ENCODE assay signal across 16 cellular contexts in genomic region chr9:68894502-68894901, GRCh38.
DNase-seq lines count a peak whose midpoint lies in the region; ATAC-seq, FAIRE-seq and TF ChIP-seq lines count a peak whose summit lies in the region.
"Had no signal": no experiment of that assay in that cellular context is flagged by ENCODE, and none has a peak within 500 bp of the region (broad histone marks: within the 10 kb centered on the region; RNA-seq: fewer than 3 reads in every experiment).

No MANE protein-coding gene starts in this region.

- H3K4me1 Mint-ChIP-seq in activated naive CD8-positive, alpha-beta T cell (ENCODE audit: low read depth) = peaks cover 40% of the 10 kb centered on the region
- peaks cover 41% of the 10 kb centered on the region for H3K4me1 Mint-ChIP-seq in activated naive CD8-positive, alpha-beta T cell treated with anti-CD3 and anti-CD28 coated beads, Interleukin-2, amount 50 U/mL, for 24 hours
- peaks cover 48% of the 10 kb centered on the region for H3K4me1 Mint-ChIP-seq in T-helper 1 cell treated with Interleukin-12 subunit alpha and Interleukin-12 subunit beta and Interleukin-4 antibody, amounts not matched to agents 30 μg/mL and 1 μg/mL, for 36 hours (ENCODE audit: low read depth)
- peaks cover 33% of the 10 kb centered on the region for H3K4me1 Mint-ChIP-seq in stimulated activated naive CD8-positive, alpha-beta T cell treated with anti-CD3 and anti-CD28 coated beads, Interleukin-15, amount 100 ng/mL, for 72 hours

- H2AK5ac ChIP-seq in H1 (ENCODE audit: low read depth, low read length) = no peak overlapping the region

- no peaks in the 10 kb centered on the region for H3K9me3 Mint-ChIP-seq in activated naive CD8-positive, alpha-beta T cell (ENCODE audit: low read depth)
- no peaks in the 10 kb centered on the region for H3K9me3 Mint-ChIP-seq in activated naive CD8-positive, alpha-beta T cell treated with anti-CD3 and anti-CD28 coated beads, Interleukin-2, amount 50 U/mL, for 24 hours
- no peaks in the 10 kb centered on the region for H3K9me3 Mint-ChIP-seq in T-helper 1 cell treated with Interleukin-12 subunit alpha and Interleukin-12 subunit beta and Interleukin-4 antibody, amounts not matched to agents 30 μg/mL and 1 μg/mL, for 36 hours
- no peaks in the 10 kb centered on the region for H3K9me3 Mint-ChIP-seq in stimulated activated naive CD8-positive, alpha-beta T cell treated with anti-CD3 and anti-CD28 coated beads, Interleukin-15, amount 100 ng/mL, for 72 hours
- H3K9me3 Mint-ChIP-seq: stimulated activated effector memory CD8-positive, alpha-beta T cell treated with anti-CD3 and anti-CD28 coated beads, Interleukin-12 subunit alpha, Interleukin-12 subunit beta, amount 100 ng/mL, for 72 hours had no signal

- POLR2A ChIA-PET in H1 (lab: Charles Lee; ENCODE audit: partially characterized antibody) = no interaction called here

- H3K36me3 ChIP-seq in H1 (ENCODE audit: control insufficient read depth in 2 of 4, insufficient read depth in 4 of 4, low read length in 3 of 4) = no peaks in the 10 kb centered on the region
- H3K36me3 ChIP-seq: pancreas, WERI-Rb-1 had no signal

- H3K36me3 Mint-ChIP-seq in activated naive CD8-positive, alpha-beta T cell = no peaks in the 10 kb centered on the region
- no peaks in the 10 kb centered on the region for H3K36me3 Mint-ChIP-seq in activated naive CD8-positive, alpha-beta T cell treated with anti-CD3 and anti-CD28 coated beads, Interleukin-2, amount 50 U/mL, for 24 hours (ENCODE audit: low read depth)
- H3K36me3 Mint-ChIP-seq in T-helper 1 cell treated with Interleukin-12 subunit alpha and Interleukin-12 subunit beta and Interleukin-4 antibody, amounts not matched to agents 30 μg/mL and 1 μg/mL, for 36 hours (ENCODE audit: low read depth) = peaks cover 4% of the 10 kb centered on the region
- H3K36me3 Mint-ChIP-seq: stimulated activated effector memory CD8-positive, alpha-beta T cell treated with anti-CD3 and anti-CD28 coated beads, Interleukin-12 subunit alpha, Interleukin-12 subunit beta, amount 100 ng/mL, for 72 hours had no signal

- no peak for TF ChIP-seq EP300 in H1 (IDR thresholded peaks at IDR 0.05; ENCODE audit: borderline replicate concordance in 1 of 2, low read depth in 2 of 2, low read length in 2 of 2)

- H3K23ac ChIP-seq in H1 (ENCODE audit: insufficient read length) = no peak overlapping the region

- H4K91ac ChIP-seq in H1 (replicated peaks; ENCODE audit: insufficient read length, low read length) = no peak overlapping the region

- no peak overlapping the region for H3K56ac ChIP-seq in H1 (replicated peaks; ENCODE audit: insufficient read length, low read depth, low read length)

- H3K27me3 ChIP-seq in H1 (replicated peaks in 1 of 4; ENCODE audit: control insufficient read depth in 3 of 4, extremely low read depth in 1 of 4, insufficient read depth in 3 of 4, low read length in 3 of 4) = no peaks in the 10 kb centered on the region
- H3K27me3 ChIP-seq: pancreas had no signal

- CTCF ChIA-PET in H1 (lab: Charles Lee; ENCODE audit: partially characterized antibody) = no interaction called here

- H2BK12ac ChIP-seq in H1 (ENCODE audit: low read depth, low read length) = no peak overlapping the region

- no peak overlapping the region for H3K4ac ChIP-seq in H1 (replicated peaks; ENCODE audit: insufficient read length, low read depth, low read length)

- TF ChIP-seq RAD21 in H1 (IDR thresholded peaks at IDR 0.05 in 1 of 2, conservative IDR thresholded peaks at IDR 0.05 in 1 of 2; ENCODE audit: low read depth in 2 of 2, low read length in 2 of 2) = no peak

- H3K9ac ChIP-seq in H1 (replicated peaks in 1 of 4; ENCODE audit: extremely low read depth in 1 of 4, low read depth in 3 of 4, low read length in 3 of 4) = no peak overlapping the region

- H3K4me1 ChIP-seq in H1 (replicated peaks in 1 of 4; ENCODE audit: control insufficient read depth in 3 of 4, insufficient read depth in 4 of 4, low read length in 3 of 4) = peaks cover 0 to 8% (median 1%) of the 10 kb centered on the region in 4 experiments; a peak in 4 of 7 replicates

- H3K18ac ChIP-seq in H1 (ENCODE audit: extremely low read depth, low read length) = no peak overlapping the region

- H2BK20ac ChIP-seq in H1 (ENCODE audit: low read length) = no peak overlapping the region

- TF ChIP-seq POLR2A in H1 (IDR thresholded peaks at IDR 0.05; ENCODE audit: control extremely low read depth in 1 of 2, low read depth in 2 of 2, low read length in 2 of 2) = no peak

- no peak overlapping the region for H4K5ac ChIP-seq in H1 (ENCODE audit: insufficient read length, low read depth, low read length)

- WGBS in H1 (ENCODE audit: extremely low coverage in 1 of 2, insufficient coverage in 1 of 2, insufficient read length in 1 of 2, insufficient replicate concordance in 2 of 2, low coverage in 1 of 2, low lambda C conversion rate in 2 of 2, missing lambda C conversion rate in 1 of 2), 2 experiments = 93% methylated on average over 7 of the region's 7 CpGs; no CpG with 5 or more reads in 1 of the 2 experiments

- H3K27ac Mint-ChIP-seq in activated naive CD8-positive, alpha-beta T cell = peak overlapping the region; percentile 72
- H3K27ac Mint-ChIP-seq in activated naive CD8-positive, alpha-beta T cell treated with anti-CD3 and anti-CD28 coated beads, Interleukin-2, amount 50 U/mL, for 24 hours = no peak overlapping the region
- peak overlapping the region; percentile 47 for H3K27ac Mint-ChIP-seq in T-helper 1 cell treated with Interleukin-12 subunit alpha and Interleukin-12 subunit beta and Interleukin-4 antibody, amounts not matched to agents 30 μg/mL and 1 μg/mL, for 36 hours
- H3K27ac Mint-ChIP-seq in stimulated activated naive CD8-positive, alpha-beta T cell treated with anti-CD3 and anti-CD28 coated beads, Interleukin-15, amount 100 ng/mL, for 72 hours = peak overlapping the region; percentile 74 to 94
- H3K27ac Mint-ChIP-seq: stimulated activated effector memory CD8-positive, alpha-beta T cell treated with anti-CD3 and anti-CD28 coated beads, Interleukin-12 subunit alpha, Interleukin-12 subunit beta, amount 100 ng/mL, for 72 hours had no signal

- H2BK15ac ChIP-seq in H1 (ENCODE audit: low read length) = peak overlapping the region; percentile 54; the same call in 1 of the 2 replicates

- H3K23me2 ChIP-seq in H1 (ENCODE audit: low read depth, low read length) = no peaks in the 10 kb centered on the region

- no peak overlapping the region for H3K4me2 ChIP-seq in H1 (ENCODE audit: insufficient read depth in 1 of 2, low read depth in 2 of 2, low read length in 2 of 2)

- H3K79me1 ChIP-seq in H1 (ENCODE audit: low read depth, low read length) = no peaks in the 10 kb centered on the region

- H4K20me1 ChIP-seq in H1 (replicated peaks in 1 of 2; ENCODE audit: control insufficient read depth in 1 of 2, insufficient read depth in 2 of 2, low read length in 2 of 2) = no peaks in the 10 kb centered on the region

- H3K27ac ChIP-seq in H1 (ENCODE audit: low read depth, low read length) = no peak overlapping the region
- H3K27ac ChIP-seq: pancreas, WERI-Rb-1 had no signal

- no peaks in the 10 kb centered on the region for H3K79me2 ChIP-seq in H1 (ENCODE audit: control insufficient read depth in 1 of 2, insufficient read depth in 2 of 2, low read length in 2 of 2)

- H3K14ac ChIP-seq in H1 (ENCODE audit: insufficient read length) = no peak overlapping the region

- H2BK120ac ChIP-seq in H1 (replicated peaks; ENCODE audit: low read depth, low read length) = no peak overlapping the region

- TF ChIP-seq CTCF in H1 (IDR thresholded peaks at IDR 0.05; ENCODE audit: control extremely low read depth in 1 of 3, insufficient read depth in 1 of 3, low read depth in 1 of 3, low read length in 3 of 3) = no peak

- no peak overlapping the region for H4K8ac ChIP-seq in H1 (ENCODE audit: extremely low read depth, insufficient read depth, low read length)

- no peaks in the 10 kb centered on the region for H3K9me3 ChIP-seq in H1 (ENCODE audit: insufficient read depth in 2 of 2, low read depth in 1 of 2, low read length in 1 of 2)
- H3K9me3 ChIP-seq: mucosa of descending colon, pancreas had no signal

- no peak overlapping the region for H2AFZ ChIP-seq in H1 (ENCODE audit: low read length)

- peak overlapping the region; percentile 70 for H3K4me3 Mint-ChIP-seq in activated naive CD8-positive, alpha-beta T cell
- no peak overlapping the region for H3K4me3 Mint-ChIP-seq in activated naive CD8-positive, alpha-beta T cell treated with anti-CD3 and anti-CD28 coated beads, Interleukin-2, amount 50 U/mL, for 24 hours
- peak overlapping the region; percentile 69 for H3K4me3 Mint-ChIP-seq in T-helper 1 cell treated with Interleukin-12 subunit alpha and Interleukin-12 subunit beta and Interleukin-4 antibody, amounts not matched to agents 30 μg/mL and 1 μg/mL, for 36 hours
- peak overlapping the region; percentile 52 to 78 for H3K4me3 Mint-ChIP-seq in stimulated activated naive CD8-positive, alpha-beta T cell treated with anti-CD3 and anti-CD28 coated beads, Interleukin-15, amount 100 ng/mL, for 72 hours
- H3K4me3 Mint-ChIP-seq: stimulated activated effector memory CD8-positive, alpha-beta T cell treated with anti-CD3 and anti-CD28 coated beads, Interleukin-12 subunit alpha, Interleukin-12 subunit beta, amount 100 ng/mL, for 72 hours had no signal

- H3K4me3 ChIP-seq in H1 (ENCODE audit: extremely low read depth in 1 of 4, insufficient read depth in 2 of 4, low read depth in 3 of 4, low read length in 4 of 4) = no peak overlapping the region
- H3K4me3 ChIP-seq: mucosa of descending colon, pancreas had no signal

- no peak for DNase-seq in activated naive CD8-positive, alpha-beta T cell treated with anti-CD3 and anti-CD28 coated beads, Interleukin-2, amount 50 U/mL, for 24 hours
- DNase-seq in H1 (ENCODE audit: low read depth in 1 of 2, low spot score in 2 of 2) (no peak), amniotic stem cell (lab: John Stamatoyannopoulos, UW) (no peak), SHP77 (lab: John Stamatoyannopoulos, UW) (no peak)
- no peak for DNase-seq in stimulated activated naive CD8-positive, alpha-beta T cell treated with anti-CD3 and anti-CD28 coated beads, Interleukin-15, amount 100 ng/mL, for 72 hours
- DNase-seq: kidney, mucosa of descending colon, NCI-H2081 treated with DMSO at 0.1 percent for 48 hours, NCI-H774, pancreas, WERI-Rb-1 had no signal

- ATAC-seq in activated naive CD8-positive, alpha-beta T cell treated with anti-CD3 and anti-CD28 coated beads, Interleukin-2, amount 50 U/mL, for 24 hours = no peak
- ATAC-seq in stimulated activated naive CD8-positive, alpha-beta T cell treated with anti-CD3 and anti-CD28 coated beads, Interleukin-15, amount 100 ng/mL, for 72 hours = no peak
- no peak for ATAC-seq in HG02973 (IDR thresholded peaks at IDR 0.05; ENCODE audit: unreplicated experiment)
- ATAC-seq: mucosa of descending colon; Panc1; stimulated activated effector memory CD8-positive, alpha-beta T cell treated with anti-CD3 and anti-CD28 coated beads, Interleukin-12 subunit alpha, Interleukin-12 subunit beta, amount 100 ng/mL, for 72 hours had no signal

- FAIRE-seq in H1 (lab: Jason Lieb, UNC) = peak; percentile 60
- FAIRE-seq: kidney, pancreas had no signal

- H3K27me3 Mint-ChIP-seq in activated naive CD8-positive, alpha-beta T cell = no peaks in the 10 kb centered on the region
- no peaks in the 10 kb centered on the region for H3K27me3 Mint-ChIP-seq in activated naive CD8-positive, alpha-beta T cell treated with anti-CD3 and anti-CD28 coated beads, Interleukin-2, amount 50 U/mL, for 24 hours
- H3K27me3 Mint-ChIP-seq in T-helper 1 cell treated with Interleukin-12 subunit alpha and Interleukin-12 subunit beta and Interleukin-4 antibody, amounts not matched to agents 30 μg/mL and 1 μg/mL, for 36 hours (ENCODE audit: low read depth) = no peaks in the 10 kb centered on the region
- H3K27me3 Mint-ChIP-seq in stimulated activated naive CD8-positive, alpha-beta T cell treated with anti-CD3 and anti-CD28 coated beads, Interleukin-15, amount 100 ng/mL, for 72 hours = no peaks in the 10 kb centered on the region

- H2BK5ac ChIP-seq in H1 (ENCODE audit: low read depth, low read length) = no peak overlapping the region
